ENCODE assay signal across 25 cellular contexts in the genomic region with DNA sequence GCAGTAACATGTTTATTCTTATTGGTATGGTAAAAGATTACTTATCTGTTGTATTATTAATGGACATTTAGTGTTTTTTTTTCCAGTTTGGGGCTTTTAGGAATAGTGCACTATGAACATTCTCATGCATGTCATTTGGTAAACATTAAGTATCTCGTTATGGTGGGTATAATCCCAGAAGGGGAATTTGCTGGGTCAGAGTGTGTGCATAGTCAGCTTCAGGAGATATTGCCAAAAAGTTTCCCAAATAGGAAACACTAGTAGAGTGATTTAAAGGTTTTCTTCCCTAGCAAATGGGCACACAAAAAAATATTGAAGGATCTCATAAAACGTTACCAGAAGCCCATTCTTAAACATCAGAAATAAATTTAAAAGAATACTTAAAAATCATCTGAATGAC.
"Had no signal": no experiment of that assay in that cellular context is flagged by ENCODE, and none has a peak within 500 bp of the region (broad histone marks: within the 10 kb centered on the region; RNA-seq: fewer than 3 reads in every experiment).

No MANE protein-coding gene starts in this region.

- H3K4me1 ChIP-seq: prostate gland had no signal

- DNase-seq: heart left ventricle; hypothalamus; immature natural killer cell; kidney; left colon; left lung; lower lobe of right lung; mammary epithelial cell; mesendoderm; naive B cell; natural killer cell; nephron progenitor cell; ovary; retina; right cardiac atrium; sigmoid colon; small intestine; spleen; stimulated activated CD4-positive, alpha-beta T cell treated with anti-CD3 and anti-CD28 coated beads, Interleukin-4, amount 100 ng/mL, for 24 hours; stimulated activated naive CD4-positive, alpha-beta T cell; substantia nigra; upper lobe of right lung had no signal

- H3K27me3 ChIP-seq: heart left ventricle, left lung, ovary, sigmoid colon, spleen, tibial nerve, upper lobe of right lung had no signal

- ATAC-seq: heart left ventricle; left lung; lower lobe of right lung; natural killer cell; right cardiac atrium; stimulated activated effector memory CD8-positive, alpha-beta T cell treated with anti-CD3 and anti-CD28 coated beads, Interleukin-12 subunit alpha, Interleukin-12 subunit beta, amount 100 ng/mL, for 72 hours; upper lobe of right lung had no signal

- H3K27ac ChIP-seq: heart left ventricle, left lung, lower lobe of right lung, ovary, prostate gland, spleen, tibial nerve, upper lobe of right lung had no signal

- H3K36me3 ChIP-seq: heart left ventricle, left lung, lower lobe of right lung, ovary, prostate gland, sigmoid colon, spleen, tibial nerve, upper lobe of right lung had no signal

- H3K9me3 ChIP-seq: heart left ventricle, left lung, lower lobe of right lung, ovary, prostate gland, sigmoid colon, spleen, tibial nerve, upper lobe of right lung had no signal

- H3K4me3 ChIP-seq: heart left ventricle, left lung, lower lobe of right lung, ovary, prostate gland, sigmoid colon, spleen, tibial nerve, upper lobe of right lung had no signal
